13 cellular contexts compared by ENCODE assay signal in the genomic region with DNA sequence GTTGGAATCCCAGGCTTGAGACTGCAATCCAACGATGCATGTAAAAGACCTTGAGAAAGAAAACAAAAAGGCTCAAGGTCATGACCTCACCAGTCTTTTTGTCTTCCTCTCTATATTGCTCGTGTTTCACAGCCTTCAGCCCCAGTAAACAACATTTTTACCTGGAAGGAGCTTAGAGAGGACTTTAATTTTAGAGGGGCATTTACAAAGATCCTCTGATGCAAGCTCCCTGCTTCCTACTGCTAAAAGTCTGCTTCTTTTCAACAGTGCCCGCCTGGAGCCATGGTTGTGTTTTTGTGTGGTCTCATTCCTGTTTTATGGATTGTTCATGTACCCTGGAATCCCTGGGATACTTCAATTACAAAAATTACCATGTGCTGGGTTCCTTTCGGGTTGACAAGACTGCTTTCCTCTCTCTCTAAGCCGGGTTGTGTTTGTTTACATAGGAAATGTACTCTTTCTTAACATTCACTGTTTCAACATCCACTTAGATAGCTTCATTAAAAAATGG.
A peak's percentile ranks its signal among the peaks of the same experiment; 100 is the strongest.
DNase-seq lines count a peak whose midpoint lies in the region; ATAC-seq and TF ChIP-seq lines count a peak whose summit lies in the region.
"Had no signal": no experiment of that assay in that cellular context is flagged by ENCODE, and none has a peak within 500 bp of the region (broad histone marks: within the 10 kb centered on the region; RNA-seq: fewer than 3 reads in every experiment).

No MANE protein-coding gene starts in this region.

- H3K36me3 ChIP-seq in GM23338 (ENCODE audit: insufficient read depth) (no peaks in the 10 kb centered on the region), right atrium auricular region (no peaks in the 10 kb centered on the region)
- H3K36me3 ChIP-seq: spleen had no signal

- no peaks in the 10 kb centered on the region for H3K9me3 ChIP-seq in right atrium auricular region
- H3K9me3 ChIP-seq: spleen had no signal

- peaks cover 3% of the 10 kb centered on the region for H3K27me3 Mint-ChIP-seq in GM23338 (ENCODE audit: insufficient read depth, low read depth, poor library complexity)
- peaks cover 4% of the 10 kb centered on the region for H3K27me3 Mint-ChIP-seq in activated naive CD4-positive, alpha-beta T cell treated with anti-CD3 and anti-CD28 coated beads for 36 hours (ENCODE audit: low read depth)

- peaks cover 22% of the 10 kb centered on the region for H3K4me1 ChIP-seq in GM23338 (ENCODE audit: insufficient read depth)
- peaks cover 0 to 13% of the 10 kb centered on the region in 2 donors for H3K4me1 ChIP-seq in right atrium auricular region

- H3K9me3 Mint-ChIP-seq in GM23338: no peaks in the 10 kb centered on the region
- H3K9me3 Mint-ChIP-seq in activated naive CD4-positive, alpha-beta T cell treated with anti-CD3 and anti-CD28 coated beads for 36 hours: no peaks in the 10 kb centered on the region
- H3K9me3 Mint-ChIP-seq: activated naive CD8-positive, alpha-beta T cell treated with anti-CD3 and anti-CD28 coated beads, Interleukin-2, amount 10 ng/mL, durations not matched to agents 7 days and 5 days had no signal

- TF ChIP-seq CTCF in GM23338 (conservative IDR thresholded peaks at IDR 0.05; ENCODE audit: low read depth in 2 of 2) (no peak), right atrium auricular region (IDR thresholded peaks at IDR 0.05) (no peak)

- DNase-seq in GM23338 (ENCODE audit: low spot score) (peak; percentile 19), amniotic epithelial cell (ENCODE audit: low read depth) (peak; percentile 67), right atrium auricular region (ENCODE audit: low spot score) (no peak), renal cortical epithelial cell (ENCODE audit: low read depth) (peak; percentile 44), DMS79 (lab: John Stamatoyannopoulos, UW) (no peak), posterior cingulate gyrus (no peak)
- DNase-seq in activated naive CD4-positive, alpha-beta T cell treated with anti-CD3 and anti-CD28 coated beads for 36 hours: no peak
- DNase-seq: activated naive CD8-positive, alpha-beta T cell treated with anti-CD3 and anti-CD28 coated beads, Interleukin-2, amount 10 ng/mL, durations not matched to agents 7 days and 5 days; AML-193; DND-41; Karpas-422; spleen had no signal

- H2AFZ ChIP-seq in GM23338: peak overlapping the region; percentile 8; the same call in 1 of the 2 replicates

- H3K27ac Mint-ChIP-seq in GM23338: no peak overlapping the region
- no peak overlapping the region for H3K27ac Mint-ChIP-seq in activated naive CD4-positive, alpha-beta T cell treated with anti-CD3 and anti-CD28 coated beads for 36 hours
- H3K27ac Mint-ChIP-seq: activated naive CD8-positive, alpha-beta T cell treated with anti-CD3 and anti-CD28 coated beads, Interleukin-2, amount 10 ng/mL, durations not matched to agents 7 days and 5 days had no signal

- intact Hi-C loops in posterior cingulate gyrus (cut with DNase I): loop anchor here (10.0 kb wide), 1 partner anchor 107 kb away; no protein-coding TSS in a partner anchor
- intact Hi-C loops in activated naive CD4-positive, alpha-beta T cell treated with anti-CD3 and anti-CD28 coated beads for 36 hours (cut with micrococcal nuclease): no loop called here

- H3K79me2 ChIP-seq in GM23338 (replicated peaks; ENCODE audit: insufficient read depth): no peaks in the 10 kb centered on the region

- H3K27me3 ChIP-seq in GM23338 (ENCODE audit: insufficient read depth) (no peaks in the 10 kb centered on the region), right atrium auricular region (no peaks in the 10 kb centered on the region)

- no peak overlapping the region for H3K27ac ChIP-seq in GM23338 (ENCODE audit: low read depth)
- peak overlapping the region; percentile 55 to 68 for H3K27ac ChIP-seq in right atrium auricular region
- H3K27ac ChIP-seq: spleen had no signal

- CTCF ChIA-PET in activated naive CD4-positive, alpha-beta T cell treated with anti-CD3 and anti-CD28 coated beads for 36 hours (lab: Charles Lee): interaction anchor here (0.7 kb wide), 2 partner anchors 81 to 261 kb away, joined by 3 to 4 read pairs; no protein-coding TSS in a partner anchor

- no peaks in the 10 kb centered on the region for H3K36me3 Mint-ChIP-seq in GM23338 (ENCODE audit: low read depth)
- no peaks in the 10 kb centered on the region for H3K36me3 Mint-ChIP-seq in activated naive CD4-positive, alpha-beta T cell treated with anti-CD3 and anti-CD28 coated beads for 36 hours (ENCODE audit: low read depth)
- H3K36me3 Mint-ChIP-seq: activated naive CD8-positive, alpha-beta T cell treated with anti-CD3 and anti-CD28 coated beads, Interleukin-2, amount 10 ng/mL, durations not matched to agents 7 days and 5 days had no signal

- no peaks in the 10 kb centered on the region for H4K20me1 ChIP-seq in GM23338 (replicated peaks; ENCODE audit: insufficient read depth)

- H3K4me3 Mint-ChIP-seq in GM23338: no peak overlapping the region
- no peak overlapping the region for H3K4me3 Mint-ChIP-seq in activated naive CD4-positive, alpha-beta T cell treated with anti-CD3 and anti-CD28 coated beads for 36 hours
- H3K4me3 Mint-ChIP-seq: activated naive CD8-positive, alpha-beta T cell treated with anti-CD3 and anti-CD28 coated beads, Interleukin-2, amount 10 ng/mL, durations not matched to agents 7 days and 5 days had no signal

- H3F3A ChIP-seq in GM23338 (replicated peaks; ENCODE audit: low read depth): no peaks in the 10 kb centered on the region

- H3K9me2 ChIP-seq in GM23338 (ENCODE audit: insufficient read depth): no peaks in the 10 kb centered on the region

- ATAC-seq in GM23338 (peak; percentile 42; the same call in 2 of the 3 replicates), GM19397 (IDR thresholded peaks at IDR 0.05; ENCODE audit: unreplicated experiment) (no peak)

- H3K4me2 ChIP-seq in GM23338: peak overlapping the region; percentile 3; the same call in 1 of the 2 replicates

- H3K4me3 ChIP-seq in GM23338: no peak overlapping the region
- H3K4me3 ChIP-seq in right atrium auricular region: no peak overlapping the region
- H3K4me3 ChIP-seq: spleen had no signal

- H3K4me1 Mint-ChIP-seq in GM23338: peaks cover 31% of the 10 kb centered on the region
- no peaks in the 10 kb centered on the region for H3K4me1 Mint-ChIP-seq in activated naive CD4-positive, alpha-beta T cell treated with anti-CD3 and anti-CD28 coated beads for 36 hours (ENCODE audit: low read depth)
- H3K4me1 Mint-ChIP-seq: activated naive CD8-positive, alpha-beta T cell treated with anti-CD3 and anti-CD28 coated beads, Interleukin-2, amount 10 ng/mL, durations not matched to agents 7 days and 5 days had no signal

TF ChIP-seq in GM23338, 12 proteins besides CTCF, POLR2A, EP300 and RAD21 (continues in another document):
- no peak for TF ChIP-seq ZNF462 (CRISPR knock-in tag; IDR thresholded peaks at IDR 0.05)
- no peak for TF ChIP-seq NANOG (IDR thresholded peaks at IDR 0.05; ENCODE audit: borderline replicate concordance)

Comparison
In these comparisons a context has a peak if more than half of its experiments do, and no peak if none do; other contexts are left out.
1. DNase-seq: peak in GM23338 (single experiment), amniotic epithelial cell (single experiment) and renal cortical epithelial cell (single experiment); none in right atrium auricular region (single experiment), DMS79 (single experiment), posterior cingulate gyrus (0 of 10) and activated naive CD4-positive, alpha-beta T cell treated with anti-CD3 and anti-CD28 coated beads for 36 hours (single experiment).